Comparison of ENCODE assay signal across 22 cellular contexts in genomic region chr3:14772533-14773138, GRCh38. TPM values are rescaled to one million over a fixed set of nuclear protein-coding genes. Genes with fewer than 3 reads are reported as not detected.
DNase-seq lines count a peak whose midpoint lies in the region; ATAC-seq and TF ChIP-seq lines count a peak whose summit lies in the region.
"Had no signal": no experiment of that assay in that cellular context is flagged by ENCODE, and none has a peak within 500 bp of the region (broad histone marks: within the 10 kb centered on the region; RNA-seq: fewer than 3 reads in every experiment).

No MANE protein-coding gene starts in this region.

- H3K4me1 Mint-ChIP-seq in natural killer cell = no peaks in the 10 kb centered on the region
- H3K4me1 Mint-ChIP-seq in natural killer cell treated with Interleukin-12 subunit alpha and Interleukin-12 subunit beta and Interleukin-15 and Interleukin-18, amount 100 ng/mL, for 72 hours (ENCODE audit: low read depth in 2 of 2) = no peaks in the 10 kb centered on the region

- 82 to 92% methylated on average over 12 to 15 of the region's 16 CpGs for WGBS in tibial nerve, 2 donors

- H3K4me3 Mint-ChIP-seq in natural killer cell = no peak overlapping the region
- no peak overlapping the region for H3K4me3 Mint-ChIP-seq in natural killer cell treated with Interleukin-12 subunit alpha and Interleukin-12 subunit beta and Interleukin-15 and Interleukin-18, amount 100 ng/mL, for 72 hours
- H3K4me3 Mint-ChIP-seq: stimulated activated naive CD8-positive, alpha-beta T cell treated with anti-CD3 and anti-CD28 coated beads, Interleukin-15, Interleukin-2, amounts not matched to agents 100 ng/mL and 50 ng/mL, for 24 hours; WTC11 had no signal

- H3K4me3 ChIP-seq in coronary artery = no peak overlapping the region
- no peak overlapping the region for H3K4me3 ChIP-seq in tibial nerve
- H3K4me3 ChIP-seq: adrenal gland, body of pancreas, psoas muscle, SJSA1 had no signal

- no peaks in the 10 kb centered on the region for H3K27me3 ChIP-seq in tibial nerve
- H3K27me3 ChIP-seq: adrenal gland, body of pancreas, neutrophil, SJSA1 had no signal

- TF ChIP-seq EP300 in tibial nerve (IDR thresholded peaks at IDR 0.05) = no peak

- H3K27me3 Mint-ChIP-seq in natural killer cell (ENCODE audit: low read depth in 2 of 2) = peaks cover 0 to 5% of the 10 kb centered on the region in 2 donors
- H3K27me3 Mint-ChIP-seq in natural killer cell treated with Interleukin-12 subunit alpha and Interleukin-12 subunit beta and Interleukin-15 and Interleukin-18, amount 100 ng/mL, for 72 hours = peaks cover 4 to 6% of the 10 kb centered on the region in 2 donors
- H3K27me3 Mint-ChIP-seq: stimulated activated naive CD8-positive, alpha-beta T cell treated with anti-CD3 and anti-CD28 coated beads, Interleukin-15, Interleukin-2, amounts not matched to agents 100 ng/mL and 50 ng/mL, for 24 hours had no signal

- no peak overlapping the region for H3K27ac Mint-ChIP-seq in natural killer cell
- H3K27ac Mint-ChIP-seq in natural killer cell treated with Interleukin-12 subunit alpha and Interleukin-12 subunit beta and Interleukin-15 and Interleukin-18, amount 100 ng/mL, for 72 hours = no peak overlapping the region
- H3K27ac Mint-ChIP-seq: stimulated activated naive CD8-positive, alpha-beta T cell treated with anti-CD3 and anti-CD28 coated beads, Interleukin-15, Interleukin-2, amounts not matched to agents 100 ng/mL and 50 ng/mL, for 24 hours; WTC11 had no signal

- H3K36me3 ChIP-seq in tibial nerve = no peaks in the 10 kb centered on the region
- H3K36me3 ChIP-seq: adrenal gland, neutrophil, SJSA1 had no signal

- peak; percentile 7 for DNase-seq in natural killer cell
- DNase-seq in natural killer cell treated with Interleukin-12 subunit alpha and Interleukin-12 subunit beta and Interleukin-15 and Interleukin-18, amount 100 ng/mL, for 72 hours (ENCODE audit: low spot score) = no peak
- peak; percentile 36 for DNase-seq in coronary artery (ENCODE audit: low spot score)
- DNase-seq in mucosa of gallbladder (ENCODE audit: low spot score) = peak; percentile 9
- DNase-seq in HK-2 (ENCODE audit: unreplicated experiment) = no peak
- DNase-seq in tibial nerve (ENCODE audit: low spot score in 2 of 2) = no peak
- DNase-seq: activated naive CD4-positive, alpha-beta T cell treated with Interleukin-2 at 50 U/mL for 16 hours; C1 segment of cervical spinal cord; DMS79 treated with DMSO at 0.1 percent for 48 hours; GF-D8; NCI-H1105 treated with DMSO at 0.1 percent for 48 hours; NCI-H2029 treated with DMSO at 0.1 percent for 48 hours; NCI-H226; psoas muscle had no signal

- no peaks in the 10 kb centered on the region for H3K9me3 Mint-ChIP-seq in natural killer cell
- no peaks in the 10 kb centered on the region for H3K9me3 Mint-ChIP-seq in natural killer cell treated with Interleukin-12 subunit alpha and Interleukin-12 subunit beta and Interleukin-15 and Interleukin-18, amount 100 ng/mL, for 72 hours
- H3K9me3 Mint-ChIP-seq: stimulated activated naive CD8-positive, alpha-beta T cell treated with anti-CD3 and anti-CD28 coated beads, Interleukin-15, Interleukin-2, amounts not matched to agents 100 ng/mL and 50 ng/mL, for 24 hours; WTC11 had no signal

- no peaks in the 10 kb centered on the region for H3K9me3 ChIP-seq in tibial nerve
- H3K9me3 ChIP-seq: adrenal gland, body of pancreas, neutrophil, psoas muscle, SJSA1 had no signal

- H3K4me1 ChIP-seq in tibial nerve = no peaks in the 10 kb centered on the region
- H3K4me1 ChIP-seq: adrenal gland, body of pancreas, psoas muscle, SJSA1 had no signal

- no peaks in the 10 kb centered on the region for H3K36me3 Mint-ChIP-seq in natural killer cell
- H3K36me3 Mint-ChIP-seq in natural killer cell treated with Interleukin-12 subunit alpha and Interleukin-12 subunit beta and Interleukin-15 and Interleukin-18, amount 100 ng/mL, for 72 hours = no peaks in the 10 kb centered on the region
- H3K36me3 Mint-ChIP-seq: WTC11 had no signal

- intact Hi-C loops in natural killer cell (cut with micrococcal nuclease) = no loop called here

- no peak overlapping the region for H3K27ac ChIP-seq in coronary artery
- H3K27ac ChIP-seq in tibial nerve = no peak overlapping the region
- H3K27ac ChIP-seq: adrenal gland, body of pancreas, neutrophil, psoas muscle, SJSA1 had no signal

- ATAC-seq in natural killer cell = no peak
- ATAC-seq in natural killer cell treated with Interleukin-12 subunit alpha and Interleukin-12 subunit beta and Interleukin-15 and Interleukin-18, amount 100 ng/mL, for 72 hours = no peak
- ATAC-seq in GM19395 (IDR thresholded peaks at IDR 0.05; ENCODE audit: unreplicated experiment) = no peak
- ATAC-seq: body of pancreas, HCT116, psoas muscle had no signal

- no peak for TF ChIP-seq POLR2A in tibial nerve (IDR thresholded peaks at IDR 0.05)

- no peak for TF ChIP-seq CTCF in natural killer cell (IDR thresholded peaks at IDR 0.05)
- no peak for TF ChIP-seq CTCF in coronary artery (IDR thresholded peaks at IDR 0.05)
- TF ChIP-seq CTCF in tibial nerve (IDR thresholded peaks at IDR 0.05) = no peak

RNA-seq across cellular contexts. Expression of gene FGD5, which starts 46.1 kb away (rescaled TPM):
- total RNA-seq in natural killer cell (not detected), mucosa of gallbladder (62.5 TPM), tibial nerve (10 to 100 TPM; 33.3 to 41.8 (median 38.7) TPM)
- total RNA-seq in natural killer cell treated with Interleukin-12 subunit alpha and Interleukin-12 subunit beta and Interleukin-15 and Interleukin-18, amount 100 ng/mL, for 72 hours = not detected
- total RNA-seq: SJSA1 had no signal

Comparison
In these comparisons a context has a peak if more than half of its experiments do, and no peak if none do; other contexts are left out.
1. DNase-seq: peak in natural killer cell (single experiment), coronary artery (single experiment) and mucosa of gallbladder (single experiment); none in natural killer cell treated with Interleukin-12 subunit alpha and Interleukin-12 subunit beta and Interleukin-15 and Interleukin-18, amount 100 ng/mL, for 72 hours (single experiment), HK-2 (single experiment) and tibial nerve (0 of 2).
2. RNA of gene FGD5, which starts 46.1 kb away (total RNA-seq): 62.5 TPM in mucosa of gallbladder (single experiment) and 33.3 to 41.8 TPM in tibial nerve; not detected in natural killer cell and not detected in natural killer cell treated with Interleukin-12 subunit alpha and Interleukin-12 subunit beta and Interleukin-15 and Interleukin-18, amount 100 ng/mL, for 72 hours; every median in the first group is over 10 times any median in the second.